2 cellular contexts compared by ENCODE assay signal in genomic region chr9:95104088-95104960, GRCh38.
TF ChIP-seq lines count a peak whose summit lies in the region.

No MANE protein-coding gene starts in this region.

TF ChIP-seq in H1, 55 proteins besides CTCF, POLR2A, EP300 and RAD21:
- TF ChIP-seq SRF (IDR thresholded peaks at IDR 0.05; ENCODE audit: low read depth, low read length) (no peak), JUN (IDR thresholded peaks at IDR 0.05; ENCODE audit: low read depth, low read length) (no peak)

TF ChIP-seq in HepG2, 621 proteins besides CTCF, POLR2A, EP300 and RAD21:
- TF ChIP-seq NONO (IDR thresholded peaks at IDR 0.05) (no peak), NONO (CRISPR knock-in tag; conservative IDR thresholded peaks at IDR 0.05) (no peak), CCAR2 (optimal IDR thresholded peaks at IDR 0.05; ENCODE audit: low read depth, low read length) (no peak), AFF4 (CRISPR knock-in tag; IDR thresholded peaks at IDR 0.05) (no peak)
